In the genomic region with DNA sequence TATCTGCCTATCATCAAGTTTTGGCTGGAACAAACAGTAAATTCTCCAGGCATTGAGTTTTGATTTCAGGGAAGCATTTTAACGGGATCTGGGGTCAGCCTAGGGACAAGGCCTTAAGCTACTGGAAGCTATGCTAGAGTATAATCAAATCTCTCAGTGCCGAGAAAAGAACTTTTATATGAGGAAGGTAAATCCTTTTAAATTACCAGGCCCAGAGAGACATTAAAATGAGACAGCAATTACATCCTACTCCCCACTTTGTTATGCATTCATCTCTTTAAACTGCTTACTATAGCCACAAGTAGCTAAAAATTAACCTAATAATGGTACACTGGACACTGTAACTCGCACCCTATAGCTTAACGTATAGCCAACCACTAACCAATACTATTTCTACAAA, we compare ENCODE assay signal across 31 cellular contexts. TPM values are rescaled to one million over a fixed set of nuclear protein-coding genes. Genes with fewer than 3 reads are reported as not detected.
DNase-seq lines count a peak whose midpoint lies in the region; ATAC-seq and TF ChIP-seq lines count a peak whose summit lies in the region.
"Had no signal": no experiment of that assay in that cellular context is flagged by ENCODE, and none has a peak within 500 bp of the region (broad histone marks: within the 10 kb centered on the region; RNA-seq: fewer than 3 reads in every experiment).

No MANE protein-coding gene starts in this region.

- no peak overlapping the region for H3K4ac ChIP-seq in mesendoderm (ENCODE audit: low read depth, low read length)

- H4K8ac ChIP-seq in mesendoderm (ENCODE audit: low read depth, low read length), result peak overlapping the region; percentile 65

- TF ChIP-seq CTCF in natural killer cell (IDR thresholded peaks at IDR 0.05), result no peak
- no peak for TF ChIP-seq CTCF in body of pancreas (IDR thresholded peaks at IDR 0.05)
- no peak for TF ChIP-seq CTCF in type B pancreatic cell (conservative IDR thresholded peaks at IDR 0.05)

- no peaks in the 10 kb centered on the region for H3K9me3 Mint-ChIP-seq in natural killer cell
- no peaks in the 10 kb centered on the region for H3K9me3 Mint-ChIP-seq in natural killer cell treated with Interleukin-12 subunit alpha and Interleukin-12 subunit beta and Interleukin-15 and Interleukin-18, amount 100 ng/mL, for 72 hours
- H3K9me3 Mint-ChIP-seq in type B pancreatic cell, result no peaks in the 10 kb centered on the region

- no peak overlapping the region for H3K18ac ChIP-seq in mesendoderm (ENCODE audit: low read length)

- no peak for TF ChIP-seq POLR2A in body of pancreas (IDR thresholded peaks at IDR 0.05)

- peak overlapping the region; percentile 64 for H2BK5ac ChIP-seq in mesendoderm (ENCODE audit: low read length)

- H3K36me3 ChIP-seq in body of pancreas (replicated peaks in 1 of 2; ENCODE audit: insufficient read depth in 1 of 2, low read depth in 2 of 2), result no peaks in the 10 kb centered on the region
- H3K36me3 ChIP-seq in mesendoderm (ENCODE audit: control insufficient read depth, insufficient read depth, low read length), result no peaks in the 10 kb centered on the region
- H3K36me3 ChIP-seq: left ventricle myocardium inferior, stomach, vagina, WERI-Rb-1 had no signal

- H3K36me3 Mint-ChIP-seq in natural killer cell, result no peaks in the 10 kb centered on the region
- H3K36me3 Mint-ChIP-seq in natural killer cell treated with Interleukin-12 subunit alpha and Interleukin-12 subunit beta and Interleukin-15 and Interleukin-18, amount 100 ng/mL, for 72 hours, result no peaks in the 10 kb centered on the region
- no peaks in the 10 kb centered on the region for H3K36me3 Mint-ChIP-seq in type B pancreatic cell

- H3K4me3 Mint-ChIP-seq in natural killer cell (peak overlapping the region; percentile 42), type B pancreatic cell (peak overlapping the region; percentile 46)
- H3K4me3 Mint-ChIP-seq in natural killer cell treated with Interleukin-12 subunit alpha and Interleukin-12 subunit beta and Interleukin-15 and Interleukin-18, amount 100 ng/mL, for 72 hours, result no peak overlapping the region
- H3K4me3 Mint-ChIP-seq: dendritic cell treated with granulocyte-macrophage colony-stimulating factor and Interleukin-4, amounts not matched to agents 40 ng/mL and 50 ng/mL, for 4 days had no signal

- H2BK120ac ChIP-seq in mesendoderm (ENCODE audit: low read depth, low read length), result no peak overlapping the region

- WGBS in body of pancreas, 2 donors, result 69 to 71% methylated on average over 4 of the region's 4 CpGs
- WGBS in mesendoderm (ENCODE audit: extremely low coverage, insufficient coverage, low lambda C conversion rate), result no CpG with 5 or more reads among the region's 4 CpGs

- H3K79me1 ChIP-seq in mesendoderm (ENCODE audit: low read length), result peaks cover 7% of the 10 kb centered on the region

- no peaks in the 10 kb centered on the region for H3K9me3 ChIP-seq in body of pancreas
- H3K9me3 ChIP-seq: left ventricle myocardium inferior, stomach, vagina had no signal

- no peaks in the 10 kb centered on the region for H3K27me3 ChIP-seq in body of pancreas
- H3K27me3 ChIP-seq in mesendoderm (ENCODE audit: insufficient read depth, low read length, poor library complexity), result no peaks in the 10 kb centered on the region
- H3K27me3 ChIP-seq: stomach, vagina had no signal

- peaks cover 0 to 4% of the 10 kb centered on the region in 2 donors for H3K27me3 Mint-ChIP-seq in natural killer cell (ENCODE audit: low read depth in 2 of 2)
- peaks cover 0 to 5% of the 10 kb centered on the region in 2 donors for H3K27me3 Mint-ChIP-seq in natural killer cell treated with Interleukin-12 subunit alpha and Interleukin-12 subunit beta and Interleukin-15 and Interleukin-18, amount 100 ng/mL, for 72 hours
- no peaks in the 10 kb centered on the region for H3K27me3 Mint-ChIP-seq in type B pancreatic cell
- H3K27me3 Mint-ChIP-seq: dendritic cell treated with granulocyte-macrophage colony-stimulating factor and Interleukin-4, amounts not matched to agents 40 ng/mL and 50 ng/mL, for 4 days had no signal

- no peak overlapping the region for H3K4me2 ChIP-seq in mesendoderm (ENCODE audit: low read length)

- intact Hi-C loops in natural killer cell (cut with micrococcal nuclease) (no loop called here), body of pancreas (cut with DNase I) (no loop called here), posterior vena cava (cut with DNase I) (loop anchor here in 1 of 2 donors (10.0 kb wide), 1 partner anchor 46 kb away; no protein-coding TSS in a partner anchor)

- no peak overlapping the region for H2BK15ac ChIP-seq in mesendoderm (replicated peaks; ENCODE audit: low read depth)

- no peak overlapping the region for H3K27ac Mint-ChIP-seq in natural killer cell
- peak overlapping the region in 1 of 2 donors; percentile 18 for H3K27ac Mint-ChIP-seq in natural killer cell treated with Interleukin-12 subunit alpha and Interleukin-12 subunit beta and Interleukin-15 and Interleukin-18, amount 100 ng/mL, for 72 hours
- H3K27ac Mint-ChIP-seq in type B pancreatic cell, result no peak overlapping the region
- H3K27ac Mint-ChIP-seq: dendritic cell treated with granulocyte-macrophage colony-stimulating factor and Interleukin-4, amounts not matched to agents 40 ng/mL and 50 ng/mL, for 4 days had no signal

- no peak overlapping the region for H4K5ac ChIP-seq in mesendoderm (ENCODE audit: low read length)

- DNase-seq in natural killer cell (no peak), body of pancreas (no peak), mesendoderm (no peak), type B pancreatic cell (ENCODE audit: extremely low spot score, unreplicated experiment) (no peak), posterior vena cava (ENCODE audit: low spot score) (no peak)
- DNase-seq in natural killer cell treated with Interleukin-12 subunit alpha and Interleukin-12 subunit beta and Interleukin-15 and Interleukin-18, amount 100 ng/mL, for 72 hours (ENCODE audit: low spot score), result no peak
- DNase-seq: activated CD4-positive, alpha-beta T cell treated with anti-CD3 and anti-CD28 coated beads for 4 hours; activated effector memory CD4-positive, alpha-beta T cell treated with Interleukin-2 at 50 U/mL for 16 hours; activated T-cell treated with anti-CD3 and anti-CD28 coated beads for 4 hours; central memory CD4-positive, alpha-beta T cell; DMS153; glutamatergic neuron; H7; islet precursor cell; left ventricle myocardium inferior; midbrain; MV-4-11; NCI-H1436; NCI-H2081 treated with DMSO at 0.1 percent for 48 hours; NCI-H2227 treated with DMSO at 0.1 percent for 48 hours; posterior cingulate gyrus; stimulated activated CD8-positive, alpha-beta memory T cell treated with anti-CD3 and anti-CD28 coated beads, Interleukin-4, amount 100 ng/mL, for 48 hours; stomach; T1000; WERI-Rb-1 had no signal

- peaks cover 34% of the 10 kb centered on the region in 2 donors for H3K4me1 Mint-ChIP-seq in natural killer cell
- H3K4me1 Mint-ChIP-seq in natural killer cell treated with Interleukin-12 subunit alpha and Interleukin-12 subunit beta and Interleukin-15 and Interleukin-18, amount 100 ng/mL, for 72 hours (ENCODE audit: low read depth in 2 of 2), result peaks cover 20 to 25% of the 10 kb centered on the region in 2 donors
- peaks cover 15% of the 10 kb centered on the region for H3K4me1 Mint-ChIP-seq in type B pancreatic cell (ENCODE audit: unreplicated experiment)

- no peak overlapping the region for H3K56ac ChIP-seq in mesendoderm (ENCODE audit: low read length)

- H3K79me2 ChIP-seq in mesendoderm (ENCODE audit: control insufficient read depth, insufficient read depth, low read length), result peaks cover 17% of the 10 kb centered on the region

- H3K27ac ChIP-seq in body of pancreas (peak overlapping the region; percentile 34 to 75 (median 42)), mesendoderm (ENCODE audit: low read depth, low read length) (no peak overlapping the region)
- H3K27ac ChIP-seq: left ventricle myocardium inferior, vagina, WERI-Rb-1 had no signal

- peaks cover 59% of the 10 kb centered on the region for H3K4me1 ChIP-seq in body of pancreas
- H3K4me1 ChIP-seq in mesendoderm (ENCODE audit: control insufficient read depth, low read depth, low read length), result peaks cover 7% of the 10 kb centered on the region

- no peak overlapping the region for H2AK5ac ChIP-seq in mesendoderm (ENCODE audit: low read length)

- no peak overlapping the region for H3K9ac ChIP-seq in mesendoderm (ENCODE audit: low read length)

- H3K4me3 ChIP-seq in body of pancreas (no peak overlapping the region), mesendoderm (ENCODE audit: low read length) (no peak overlapping the region)
- H3K4me3 ChIP-seq: left ventricle myocardium inferior, stomach, vagina had no signal

- no peak for ATAC-seq in natural killer cell
- ATAC-seq in natural killer cell treated with Interleukin-12 subunit alpha and Interleukin-12 subunit beta and Interleukin-15 and Interleukin-18, amount 100 ng/mL, for 72 hours, result no peak
- no peak for ATAC-seq in body of pancreas
- ATAC-seq in GM18861 (IDR thresholded peaks at IDR 0.05; ENCODE audit: unreplicated experiment), result no peak
- no peak for ATAC-seq in HG03442 (IDR thresholded peaks at IDR 0.05; ENCODE audit: unreplicated experiment)
- ATAC-seq: esophagus mucosa, sciatic nerve had no signal

- H3K23ac ChIP-seq in mesendoderm (ENCODE audit: low read length), result no peak overlapping the region

RNA-seq across cellular contexts. Expression of a gene that starts 1.9 kb away (rescaled TPM):
- total RNA-seq in natural killer cell (1 to 10 TPM; 7.3 to 9.6 (median 9.5) TPM), body of pancreas (10 to 100 TPM; 22.7 to 32.2 TPM), type B pancreatic cell (ENCODE audit: low replicate concordance) (26.5 and 27.5 TPM in 2 replicates), posterior vena cava (10 to 100 TPM; 18.9 to 21.8 TPM)
- 10 to 100 TPM; 14.6 to 18.2 TPM for total RNA-seq in natural killer cell treated with Interleukin-12 subunit alpha and Interleukin-12 subunit beta and Interleukin-15 and Interleukin-18, amount 100 ng/mL, for 72 hours
- 24.6 TPM for polyA plus RNA-seq in mesendoderm (2013, experiment 1 of 2)
- 24.0 TPM for polyA plus RNA-seq in mesendoderm (2013, experiment 2 of 2)

RNA-seq across cellular contexts. Expression of a gene that starts 29.4 kb away (rescaled TPM):
- total RNA-seq in natural killer cell (10 to 100 TPM; 42.2 to 50.5 (median 49.8) TPM), body of pancreas (100 to 1,000 TPM in 1 of 2 donors, 10 to 100 TPM in 1; 21.4 to 105 TPM), type B pancreatic cell (ENCODE audit: low replicate concordance) (19.2 and 23.9 TPM in 2 replicates), posterior vena cava (10 to 100 TPM; 31.1 to 36.1 TPM)
- total RNA-seq in natural killer cell treated with Interleukin-12 subunit alpha and Interleukin-12 subunit beta and Interleukin-15 and Interleukin-18, amount 100 ng/mL, for 72 hours, result 10 to 100 TPM; 11.2 to 18.3 TPM
- 6.6 TPM for polyA plus RNA-seq in mesendoderm (2013, experiment 1 of 2)
- polyA plus RNA-seq in mesendoderm (2013, experiment 2 of 2), result 6.2 TPM
